ENCODE assay signal across 19 cellular contexts in genomic region chr18:32847719-32848118, GRCh38.
A peak's percentile ranks its signal among the peaks of the same experiment; 100 is the strongest.
DNase-seq lines count a peak whose midpoint lies in the region; ATAC-seq and TF ChIP-seq lines count a peak whose summit lies in the region.
"Had no signal": no experiment of that assay in that cellular context is flagged by ENCODE, and none has a peak within 500 bp of the region (broad histone marks: within the 10 kb centered on the region; RNA-seq: fewer than 3 reads in every experiment).

No MANE protein-coding gene starts in this region.

- 0 to 23% methylated on average over 1 to 2 of the region's 2 CpGs for WGBS in endodermal cell (ENCODE audit: insufficient coverage in 1 of 2, insufficient read length in 1 of 2), 2 experiments

- H3K4me1 Mint-ChIP-seq in endodermal cell (peaks cover 7% of the 10 kb centered on the region), nephron (peaks cover 15% of the 10 kb centered on the region), T-helper 17 cell (no peaks in the 10 kb centered on the region)
- H3K4me1 Mint-ChIP-seq in T-helper 2 cell treated with Interferon-gamma antibody and Interleukin-4, amounts not matched to agents 5 μg/mL and 100 μg/mL, for 36 hours (ENCODE audit: low read depth): no peaks in the 10 kb centered on the region
- H3K4me1 Mint-ChIP-seq: activated CD4-positive, alpha-beta T cell treated with anti-CD3 and anti-CD28 coated beads, Interleukin-2, amount 10 ng/mL, durations not matched to agents 24 days and 14 days had no signal

- no peaks in the 10 kb centered on the region for H3K4me1 ChIP-seq in endodermal cell (ENCODE audit: control insufficient read depth, insufficient read depth, low read length)
- H3K4me1 ChIP-seq: body of pancreas had no signal

- no peak for ATAC-seq in T-helper 17 cell
- no peak for ATAC-seq in HG02885 (IDR thresholded peaks at IDR 0.05; ENCODE audit: poor library complexity, unreplicated experiment)
- ATAC-seq in HG03097 (IDR thresholded peaks at IDR 0.05; ENCODE audit: low FRiP score, unreplicated experiment): no peak
- ATAC-seq: body of pancreas, K562, sciatic nerve had no signal

- peaks cover 11% of the 10 kb centered on the region for H3K27me3 Mint-ChIP-seq in endodermal cell (ENCODE audit: insufficient read depth)
- H3K27me3 Mint-ChIP-seq in nephron (ENCODE audit: low read depth): no peaks in the 10 kb centered on the region
- no peaks in the 10 kb centered on the region for H3K27me3 Mint-ChIP-seq in T-helper 2 cell treated with Interferon-gamma antibody and Interleukin-4, amounts not matched to agents 5 μg/mL and 100 μg/mL, for 36 hours (ENCODE audit: low read depth)
- H3K27me3 Mint-ChIP-seq in T-helper 17 cell: no peaks in the 10 kb centered on the region
- H3K27me3 Mint-ChIP-seq: activated CD4-positive, alpha-beta T cell treated with anti-CD3 and anti-CD28 coated beads, Interleukin-2, amount 10 ng/mL, durations not matched to agents 24 days and 14 days had no signal

- H3K27ac Mint-ChIP-seq in endodermal cell: peak overlapping the region; percentile 36
- peak overlapping the region in 2 of 3 experiments; percentile 19 to 45 for H3K27ac Mint-ChIP-seq in nephron
- H3K27ac Mint-ChIP-seq in T-helper 2 cell treated with Interferon-gamma antibody and Interleukin-4, amounts not matched to agents 5 μg/mL and 100 μg/mL, for 36 hours: no peak overlapping the region
- H3K27ac Mint-ChIP-seq in T-helper 17 cell: no peak overlapping the region
- H3K27ac Mint-ChIP-seq: activated CD4-positive, alpha-beta T cell treated with anti-CD3 and anti-CD28 coated beads, Interleukin-2, amount 10 ng/mL, durations not matched to agents 24 days and 14 days had no signal

- H3K4me3 ChIP-seq in H7 (ENCODE audit: insufficient read depth, low read depth, low read length) (no peak overlapping the region), endodermal cell (ENCODE audit: low read length) (no peak overlapping the region)
- H3K4me3 ChIP-seq: body of pancreas, K562 had no signal

- H3K36me3 Mint-ChIP-seq in endodermal cell (ENCODE audit: low read depth) (no peaks in the 10 kb centered on the region), nephron (ENCODE audit: low read depth) (no peaks in the 10 kb centered on the region), T-helper 17 cell (ENCODE audit: low read depth) (no peaks in the 10 kb centered on the region)
- H3K36me3 Mint-ChIP-seq in T-helper 2 cell treated with Interferon-gamma antibody and Interleukin-4, amounts not matched to agents 5 μg/mL and 100 μg/mL, for 36 hours (ENCODE audit: low read depth): no peaks in the 10 kb centered on the region

- no peak overlapping the region for H3K4me3 Mint-ChIP-seq in endodermal cell
- H3K4me3 Mint-ChIP-seq in nephron: peak overlapping the region in 1 of 3 experiments; percentile 0
- H3K4me3 Mint-ChIP-seq in T-helper 2 cell treated with Interferon-gamma antibody and Interleukin-4, amounts not matched to agents 5 μg/mL and 100 μg/mL, for 36 hours: no peak overlapping the region
- no peak overlapping the region for H3K4me3 Mint-ChIP-seq in T-helper 17 cell
- H3K4me3 Mint-ChIP-seq: activated CD4-positive, alpha-beta T cell treated with anti-CD3 and anti-CD28 coated beads, Interleukin-2, amount 10 ng/mL, durations not matched to agents 24 days and 14 days had no signal

- H3K27me3 ChIP-seq in H7 (ENCODE audit: control insufficient read depth, insufficient read depth, low read length) (no peaks in the 10 kb centered on the region; the same call in 1 of the 2 replicates), endodermal cell (ENCODE audit: control insufficient read depth, insufficient read depth, low read length, poor library complexity, severe bottlenecking) (no peaks in the 10 kb centered on the region)
- H3K27me3 ChIP-seq: body of pancreas had no signal

- no peak overlapping the region for H3K9ac ChIP-seq in endodermal cell (ENCODE audit: extremely low read depth, low read length, poor library complexity, severe bottlenecking)

- H3K36me3 ChIP-seq in H7 (replicated peaks; ENCODE audit: control insufficient read depth, insufficient read depth, low read length): no peaks in the 10 kb centered on the region
- no peaks in the 10 kb centered on the region for H3K36me3 ChIP-seq in endodermal cell (ENCODE audit: control insufficient read depth, insufficient read depth, low read length)

- no peak overlapping the region for H3K27ac ChIP-seq in endodermal cell (ENCODE audit: low read depth, low read length)
- H3K27ac ChIP-seq: body of pancreas had no signal

- H3K9me3 ChIP-seq in endodermal cell (ENCODE audit: control insufficient read depth, low read length) (peaks cover 17% of the 10 kb centered on the region), T-helper 17 cell (ENCODE audit: control insufficient read depth, low read length, poor library complexity, severe bottlenecking) (no peaks in the 10 kb centered on the region)
- H3K9me3 ChIP-seq: body of pancreas had no signal

- DNase-seq in H7: peak; percentile 59
- peak; percentile 88 for DNase-seq in NCI-H69 (lab: John Stamatoyannopoulos, UW)
- DNase-seq in endodermal cell: peak; percentile 88
- no peak for DNase-seq in T-helper 2 cell treated with Interferon-gamma antibody and Interleukin-4, amounts not matched to agents 5 μg/mL and 100 μg/mL, for 36 hours (ENCODE audit: low spot score)
- DNase-seq in T-helper 17 cell: no peak
- DNase-seq: ACHN; activated CD4-positive, alpha-beta T cell treated with anti-CD3 and anti-CD28 coated beads, Interleukin-2, amount 10 ng/mL, durations not matched to agents 24 days and 14 days; body of pancreas; C1 segment of cervical spinal cord; NCI-H2029 treated with DMSO at 0.1 percent for 48 hours; NCI-H524 treated with DMSO at 0.1 percent for 48 hours; OCI-M1; SHP77 treated with DMSO at 0.1 percent for 48 hours; T-helper 1 cell had no signal

- peaks cover 17% of the 10 kb centered on the region for H3K9me3 Mint-ChIP-seq in endodermal cell
- H3K9me3 Mint-ChIP-seq in nephron: peaks cover 11% of the 10 kb centered on the region
- H3K9me3 Mint-ChIP-seq in T-helper 2 cell treated with Interferon-gamma antibody and Interleukin-4, amounts not matched to agents 5 μg/mL and 100 μg/mL, for 36 hours: no peaks in the 10 kb centered on the region
- H3K9me3 Mint-ChIP-seq: activated CD4-positive, alpha-beta T cell treated with anti-CD3 and anti-CD28 coated beads, Interleukin-2, amount 10 ng/mL, durations not matched to agents 24 days and 14 days had no signal

- TF ChIP-seq CTCF in endodermal cell (conservative IDR thresholded peaks at IDR 0.05) (peak; percentile 46), nephron (IDR thresholded peaks at IDR 0.05; ENCODE audit: unreplicated experiment in 3 of 3) (no peak)

Comparison
In these comparisons a context has a peak if more than half of its experiments do, and no peak if none do; other contexts are left out.
1. DNase-seq: peak in H7 (single experiment), NCI-H69 (single experiment) and endodermal cell (single experiment); none in T-helper 2 cell treated with Interferon-gamma antibody and Interleukin-4, amounts not matched to agents 5 μg/mL and 100 μg/mL, for 36 hours (single experiment) and T-helper 17 cell (0 of 3).
2. H3K27ac Mint-ChIP-seq: peak in endodermal cell (single experiment) and nephron (2 of 3); none in T-helper 2 cell treated with Interferon-gamma antibody and Interleukin-4, amounts not matched to agents 5 μg/mL and 100 μg/mL, for 36 hours (single experiment) and T-helper 17 cell (single experiment).